Comparison of ENCODE assay signal across 27 cellular contexts in genomic region chr14:105159344-105159743, GRCh38.
"Had no signal": no experiment of that assay in that cellular context is flagged by ENCODE, and none has a peak within 500 bp of the region (broad histone marks: within the 10 kb centered on the region; RNA-seq: fewer than 3 reads in every experiment).

No MANE protein-coding gene starts in this region.

- H3K4me1 ChIP-seq: left lung, lower lobe of right lung had no signal

- H3K36me3 ChIP-seq: gastrocnemius medialis, lower lobe of right lung had no signal

- ATAC-seq: effector memory CD8-positive, alpha-beta T cell; esophagus mucosa; gastrocnemius medialis; heart right ventricle; left cardiac atrium; left lung; left ventricle myocardium superior; lower lobe of right lung; mucosa of descending colon had no signal

- H3K4me1 Mint-ChIP-seq: endodermal cell had no signal

- H3K27ac ChIP-seq: epithelial cell of prostate, esophagus squamous epithelium, gastrocnemius medialis, heart right ventricle, left lung, lower lobe of right lung had no signal

- DNase-seq: cortex of kidney; effector CD8-positive, alpha-beta T cell; effector memory CD8-positive, alpha-beta T cell; endodermal cell; erythroblast; esophagus squamous epithelium; foreskin fibroblast; foreskin melanocyte; gastrocnemius medialis; glutamatergic neuron; head of caudate nucleus; heart right ventricle; hippocampal formation; left cardiac atrium; left lung; left ventricle myocardium superior; lower lobe of right lung; mesenchymal stem cell; mucosa of descending colon; naive B cell had no signal

- H3K4me3 ChIP-seq: esophagus squamous epithelium, gastrocnemius medialis, heart right ventricle, left lung, lower lobe of right lung, mucosa of descending colon had no signal

- H3K9me3 ChIP-seq: esophagus squamous epithelium, gastrocnemius medialis, heart right ventricle, left lung, lower lobe of right lung, mucosa of descending colon had no signal

- FAIRE-seq: endometrium, islet of Langerhans, keratinocyte had no signal

- H3K27ac Mint-ChIP-seq: dendritic cell treated with granulocyte-macrophage colony-stimulating factor and Interleukin-4, amounts not matched to agents 40 ng/mL and 50 ng/mL, for 4 days; effector memory CD8-positive, alpha-beta T cell; endodermal cell; mesothelial cell of epicardium; naive B cell had no signal

- H3K27me3 ChIP-seq: gastrocnemius medialis, heart right ventricle, left lung had no signal

- H3K4me3 Mint-ChIP-seq: dendritic cell treated with granulocyte-macrophage colony-stimulating factor and Interleukin-4, amounts not matched to agents 40 ng/mL and 50 ng/mL, for 4 days; effector memory CD8-positive, alpha-beta T cell; endodermal cell; mesothelial cell of epicardium; naive B cell had no signal

- H3K9me3 Mint-ChIP-seq: dendritic cell treated with granulocyte-macrophage colony-stimulating factor and Interleukin-4, amounts not matched to agents 40 ng/mL and 50 ng/mL, for 4 days; effector memory CD8-positive, alpha-beta T cell; endodermal cell; mesothelial cell of epicardium had no signal
